1 cellular context compared by ENCODE assay signal in the genomic region with DNA sequence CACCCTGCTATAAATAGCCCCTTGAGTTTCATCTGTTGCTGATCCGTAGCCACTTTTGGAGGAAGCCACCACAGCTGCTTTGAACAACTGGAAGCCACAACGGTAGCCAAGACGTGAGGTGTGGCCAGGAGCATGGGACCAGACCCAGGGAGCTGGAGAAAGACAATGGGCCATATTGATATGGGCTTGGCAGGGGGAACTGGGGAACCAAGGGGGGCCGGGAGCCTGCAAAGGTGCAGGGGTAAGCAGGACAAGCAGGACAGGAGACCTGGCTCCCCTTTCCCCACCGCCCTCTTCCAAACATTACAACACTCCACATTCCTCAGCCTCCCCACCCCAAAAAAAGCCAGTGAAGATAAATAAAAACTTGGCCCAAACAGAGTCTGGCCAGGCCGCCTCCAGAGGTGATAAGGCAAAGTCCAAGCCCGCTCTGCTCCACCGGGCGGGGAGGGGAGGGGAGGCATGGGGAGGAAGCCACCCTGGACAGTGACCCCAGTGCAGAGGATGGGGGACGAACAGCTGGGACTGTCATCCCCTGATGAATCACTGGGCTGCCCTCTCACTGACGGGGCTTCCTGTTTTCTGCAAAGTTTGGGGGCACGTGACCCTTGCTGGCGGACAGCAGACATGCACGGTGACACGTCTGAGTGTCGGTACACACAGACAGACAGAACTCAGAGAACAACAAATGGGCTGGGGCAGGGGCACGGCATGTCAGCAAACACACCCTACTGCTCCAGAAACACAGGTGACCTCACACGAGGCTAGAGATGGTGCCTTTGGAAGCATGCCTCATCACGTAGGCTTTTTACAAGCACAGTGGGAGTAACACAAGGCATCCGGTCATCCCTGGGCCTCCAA.
A peak's percentile ranks its signal among the peaks of the same experiment; 100 is the strongest.
TF ChIP-seq lines count a peak whose summit lies in the region.

No MANE protein-coding gene starts in this region.

TF ChIP-seq in HepG2, 621 proteins besides CTCF, POLR2A, EP300 and RAD21 (continued from another document and continues in another):
- TF ChIP-seq, protein P1, sequence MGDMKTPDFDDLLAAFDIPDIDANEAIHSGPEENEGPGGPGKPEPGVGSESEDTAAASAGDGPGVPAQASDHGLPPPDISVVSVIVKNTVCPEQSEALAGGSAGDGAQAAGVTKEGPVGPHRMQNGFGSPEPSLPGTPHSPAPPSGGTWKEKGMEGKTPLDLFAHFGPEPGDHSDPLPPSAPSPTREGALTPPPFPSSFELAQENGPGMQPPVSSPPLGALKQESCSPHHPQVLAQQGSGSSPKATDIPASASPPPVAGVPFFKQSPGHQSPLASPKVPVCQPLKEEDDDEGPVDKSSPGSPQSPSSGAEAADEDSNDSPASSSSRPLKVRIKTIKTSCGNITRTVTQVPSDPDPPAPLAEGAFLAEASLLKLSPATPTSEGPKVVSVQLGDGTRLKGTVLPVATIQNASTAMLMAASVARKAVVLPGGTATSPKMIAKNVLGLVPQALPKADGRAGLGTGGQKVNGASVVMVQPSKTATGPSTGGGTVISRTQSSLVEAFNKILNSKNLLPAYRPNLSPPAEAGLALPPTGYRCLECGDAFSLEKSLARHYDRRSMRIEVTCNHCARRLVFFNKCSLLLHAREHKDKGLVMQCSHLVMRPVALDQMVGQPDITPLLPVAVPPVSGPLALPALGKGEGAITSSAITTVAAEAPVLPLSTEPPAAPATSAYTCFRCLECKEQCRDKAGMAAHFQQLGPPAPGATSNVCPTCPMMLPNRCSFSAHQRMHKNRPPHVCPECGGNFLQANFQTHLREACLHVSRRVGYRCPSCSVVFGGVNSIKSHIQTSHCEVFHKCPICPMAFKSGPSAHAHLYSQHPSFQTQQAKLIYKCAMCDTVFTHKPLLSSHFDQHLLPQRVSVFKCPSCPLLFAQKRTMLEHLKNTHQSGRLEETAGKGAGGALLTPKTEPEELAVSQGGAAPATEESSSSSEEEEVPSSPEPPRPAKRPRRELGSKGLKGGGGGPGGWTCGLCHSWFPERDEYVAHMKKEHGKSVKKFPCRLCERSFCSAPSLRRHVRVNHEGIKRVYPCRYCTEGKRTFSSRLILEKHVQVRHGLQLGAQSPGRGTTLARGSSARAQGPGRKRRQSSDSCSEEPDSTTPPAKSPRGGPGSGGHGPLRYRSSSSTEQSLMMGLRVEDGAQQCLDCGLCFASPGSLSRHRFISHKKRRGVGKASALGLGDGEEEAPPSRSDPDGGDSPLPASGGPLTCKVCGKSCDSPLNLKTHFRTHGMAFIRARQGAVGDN (CRISPR knock-in tag; IDR thresholded peaks at IDR 0.05), result peak; percentile 99
- TF ChIP-seq NCOA1 (CRISPR knock-in tag; IDR thresholded peaks at IDR 0.05), result no peak; the same call in 1 of the 2 replicates
- TF ChIP-seq NFKB2 (CRISPR knock-in tag; IDR thresholded peaks at IDR 0.05; ENCODE audit: borderline replicate concordance), result peak; percentile 91; the same call in 1 of the 2 replicates
- TF ChIP-seq ARID2 (CRISPR knock-in tag; IDR thresholded peaks at IDR 0.05; ENCODE audit: borderline replicate concordance), result peak; percentile 95
- peak; percentile 60 for TF ChIP-seq NFYC (CRISPR knock-in tag; IDR thresholded peaks at IDR 0.05)
- TF ChIP-seq, protein P2, sequence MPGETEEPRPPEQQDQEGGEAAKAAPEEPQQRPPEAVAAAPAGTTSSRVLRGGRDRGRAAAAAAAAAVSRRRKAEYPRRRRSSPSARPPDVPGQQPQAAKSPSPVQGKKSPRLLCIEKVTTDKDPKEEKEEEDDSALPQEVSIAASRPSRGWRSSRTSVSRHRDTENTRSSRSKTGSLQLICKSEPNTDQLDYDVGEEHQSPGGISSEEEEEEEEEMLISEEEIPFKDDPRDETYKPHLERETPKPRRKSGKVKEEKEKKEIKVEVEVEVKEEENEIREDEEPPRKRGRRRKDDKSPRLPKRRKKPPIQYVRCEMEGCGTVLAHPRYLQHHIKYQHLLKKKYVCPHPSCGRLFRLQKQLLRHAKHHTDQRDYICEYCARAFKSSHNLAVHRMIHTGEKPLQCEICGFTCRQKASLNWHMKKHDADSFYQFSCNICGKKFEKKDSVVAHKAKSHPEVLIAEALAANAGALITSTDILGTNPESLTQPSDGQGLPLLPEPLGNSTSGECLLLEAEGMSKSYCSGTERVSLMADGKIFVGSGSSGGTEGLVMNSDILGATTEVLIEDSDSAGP (CRISPR knock-in tag; IDR thresholded peaks at IDR 0.05; ENCODE audit: borderline replicate concordance), result peak; percentile 92
- no peak for TF ChIP-seq ATM (IDR thresholded peaks at IDR 0.05; ENCODE audit: borderline replicate concordance)
- TF ChIP-seq, protein P3, sequence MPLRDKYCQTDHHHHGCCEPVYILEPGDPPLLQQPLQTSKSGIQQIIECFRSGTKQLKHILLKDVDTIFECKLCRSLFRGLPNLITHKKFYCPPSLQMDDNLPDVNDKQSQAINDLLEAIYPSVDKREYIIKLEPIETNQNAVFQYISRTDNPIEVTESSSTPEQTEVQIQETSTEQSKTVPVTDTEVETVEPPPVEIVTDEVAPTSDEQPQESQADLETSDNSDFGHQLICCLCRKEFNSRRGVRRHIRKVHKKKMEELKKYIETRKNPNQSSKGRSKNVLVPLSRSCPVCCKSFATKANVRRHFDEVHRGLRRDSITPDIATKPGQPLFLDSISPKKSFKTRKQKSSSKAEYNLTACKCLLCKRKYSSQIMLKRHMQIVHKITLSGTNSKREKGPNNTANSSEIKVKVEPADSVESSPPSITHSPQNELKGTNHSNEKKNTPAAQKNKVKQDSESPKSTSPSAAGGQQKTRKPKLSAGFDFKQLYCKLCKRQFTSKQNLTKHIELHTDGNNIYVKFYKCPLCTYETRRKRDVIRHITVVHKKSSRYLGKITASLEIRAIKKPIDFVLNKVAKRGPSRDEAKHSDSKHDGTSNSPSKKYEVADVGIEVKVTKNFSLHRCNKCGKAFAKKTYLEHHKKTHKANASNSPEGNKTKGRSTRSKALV (CRISPR knock-in tag; IDR thresholded peaks at IDR 0.05), result peak; percentile 63; the same call in 1 of the 2 replicates
- peak; percentile 99 for TF ChIP-seq ELF3 (CRISPR knock-in tag; IDR thresholded peaks at IDR 0.05)
- TF ChIP-seq SRY (CRISPR knock-in tag; IDR thresholded peaks at IDR 0.05), result no peak
- TF ChIP-seq, protein P4, sequence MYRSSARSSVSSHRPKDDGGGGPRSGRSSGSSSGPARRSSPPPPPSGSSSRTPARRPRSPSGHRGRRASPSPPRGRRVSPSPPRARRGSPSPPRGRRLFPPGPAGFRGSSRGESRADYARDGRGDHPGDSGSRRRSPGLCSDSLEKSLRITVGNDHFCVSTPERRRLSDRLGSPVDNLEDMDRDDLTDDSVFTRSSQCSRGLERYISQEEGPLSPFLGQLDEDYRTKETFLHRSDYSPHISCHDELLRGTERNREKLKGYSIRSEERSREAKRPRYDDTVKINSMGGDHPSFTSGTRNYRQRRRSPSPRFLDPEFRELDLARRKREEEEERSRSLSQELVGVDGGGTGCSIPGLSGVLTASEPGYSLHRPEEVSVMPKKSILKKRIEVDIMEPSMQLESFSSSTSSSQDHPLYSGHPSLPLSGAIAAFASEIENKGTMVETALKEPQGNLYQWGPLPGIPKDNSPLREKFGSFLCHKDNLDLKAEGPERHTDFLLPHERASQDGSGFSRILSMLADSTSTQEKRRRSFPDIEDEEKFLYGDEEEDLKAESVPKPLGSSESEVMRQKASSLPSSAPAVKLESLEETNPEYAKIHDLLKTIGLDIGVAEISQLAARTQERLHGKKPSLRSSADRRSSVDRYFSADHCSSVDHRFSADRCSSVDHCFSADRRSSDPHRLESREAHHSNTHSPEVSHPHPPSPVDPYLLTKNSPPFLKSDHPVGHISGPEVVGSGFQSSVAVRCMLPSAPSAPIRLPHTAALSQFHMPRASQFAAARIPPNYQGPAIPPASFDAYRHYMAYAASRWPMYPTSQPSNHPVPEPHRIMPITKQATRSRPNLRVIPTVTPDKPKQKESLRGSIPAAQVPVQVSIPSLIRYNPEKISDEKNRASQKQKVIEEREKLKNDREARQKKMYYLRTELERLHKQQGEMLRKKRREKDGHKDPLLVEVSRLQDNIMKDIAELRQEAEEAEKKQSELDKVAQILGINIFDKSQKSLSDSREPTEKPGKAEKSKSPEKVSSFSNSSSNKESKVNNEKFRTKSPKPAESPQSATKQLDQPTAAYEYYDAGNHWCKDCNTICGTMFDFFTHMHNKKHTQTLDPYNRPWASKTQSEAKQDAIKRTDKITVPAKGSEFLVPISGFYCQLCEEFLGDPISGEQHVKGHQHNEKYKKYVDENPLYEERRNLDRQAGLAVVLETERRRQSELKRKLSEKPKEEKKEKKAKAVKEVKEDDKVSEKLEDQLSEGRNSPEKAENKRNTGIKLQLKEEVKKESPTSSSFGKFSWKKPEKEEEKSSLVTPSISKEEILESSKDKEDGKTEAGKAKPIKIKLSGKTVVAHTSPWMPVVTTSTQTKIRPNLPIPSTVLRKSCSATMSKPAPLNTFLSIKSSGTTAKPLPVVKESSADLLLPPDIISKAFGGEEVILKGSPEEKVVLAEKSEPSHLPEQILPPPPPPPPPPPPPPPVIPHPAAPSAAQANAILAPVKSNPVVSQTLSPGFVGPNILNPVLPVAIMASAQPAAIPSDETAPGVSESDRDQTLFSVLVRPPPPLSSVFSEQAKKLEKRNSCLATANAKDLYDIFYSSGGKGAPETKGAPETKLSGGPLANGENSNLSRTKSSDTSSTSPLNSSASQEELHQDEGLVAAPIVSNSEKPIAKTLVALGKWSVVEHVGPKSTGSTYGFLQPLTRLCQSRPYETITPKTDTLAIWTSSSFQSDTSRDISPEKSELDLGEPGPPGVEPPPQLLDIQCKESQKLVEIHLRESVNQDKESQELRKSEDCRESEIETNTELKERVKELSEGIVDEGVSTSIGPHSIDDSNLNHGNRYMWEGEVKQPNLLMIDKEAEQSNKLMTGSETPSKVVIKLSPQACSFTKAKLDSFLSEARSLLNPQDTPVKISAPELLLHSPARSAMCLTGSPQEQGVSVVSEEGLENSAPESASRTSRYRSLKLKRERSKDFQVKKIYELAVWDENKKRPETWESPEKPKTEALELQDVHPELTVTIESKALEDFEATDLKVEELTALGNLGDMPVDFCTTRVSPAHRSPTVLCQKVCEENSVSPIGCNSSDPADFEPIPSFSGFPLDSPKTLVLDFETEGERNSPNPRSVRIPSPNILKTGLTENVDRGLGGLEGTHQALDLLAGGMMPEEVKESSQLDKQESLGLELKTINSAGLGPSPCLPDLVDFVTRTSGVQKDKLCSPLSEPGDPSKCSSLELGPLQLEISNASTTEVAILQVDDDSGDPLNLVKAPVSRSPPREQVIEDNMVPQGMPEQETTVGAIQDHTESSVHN (CRISPR knock-in tag; IDR thresholded peaks at IDR 0.05), result peak; percentile 91; the same call in 1 of the 2 replicates
- TF ChIP-seq, protein P5, sequence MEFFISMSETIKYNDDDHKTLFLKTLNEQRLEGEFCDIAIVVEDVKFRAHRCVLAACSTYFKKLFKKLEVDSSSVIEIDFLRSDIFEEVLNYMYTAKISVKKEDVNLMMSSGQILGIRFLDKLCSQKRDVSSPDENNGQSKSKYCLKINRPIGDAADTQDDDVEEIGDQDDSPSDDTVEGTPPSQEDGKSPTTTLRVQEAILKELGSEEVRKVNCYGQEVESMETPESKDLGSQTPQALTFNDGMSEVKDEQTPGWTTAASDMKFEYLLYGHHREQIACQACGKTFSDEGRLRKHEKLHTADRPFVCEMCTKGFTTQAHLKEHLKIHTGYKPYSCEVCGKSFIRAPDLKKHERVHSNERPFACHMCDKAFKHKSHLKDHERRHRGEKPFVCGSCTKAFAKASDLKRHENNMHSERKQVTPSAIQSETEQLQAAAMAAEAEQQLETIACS (CRISPR knock-in tag; IDR thresholded peaks at IDR 0.05), result no peak
- no peak for TF ChIP-seq MTF1 (CRISPR knock-in tag; IDR thresholded peaks at IDR 0.05)
- TF ChIP-seq, protein P6, sequence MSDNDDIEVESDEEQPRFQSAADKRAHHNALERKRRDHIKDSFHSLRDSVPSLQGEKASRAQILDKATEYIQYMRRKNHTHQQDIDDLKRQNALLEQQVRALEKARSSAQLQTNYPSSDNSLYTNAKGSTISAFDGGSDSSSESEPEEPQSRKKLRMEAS (IDR thresholded peaks at IDR 0.05), result peak; percentile 96
- peak; percentile 99 for TF ChIP-seq ARNTL (CRISPR knock-in tag; IDR thresholded peaks at IDR 0.05)
- TF ChIP-seq MEIS1 (CRISPR knock-in tag; IDR thresholded peaks at IDR 0.05; ENCODE audit: borderline replicate concordance), result peak; percentile 100
- peak; percentile 92 for TF ChIP-seq ELF4 (CRISPR knock-in tag; IDR thresholded peaks at IDR 0.05; ENCODE audit: borderline replicate concordance)
- TF ChIP-seq RARA (CRISPR knock-in tag; IDR thresholded peaks at IDR 0.05), result peak; percentile 99
- peak; percentile 97; the same call in 1 of the 2 replicates for TF ChIP-seq ZMAT3 (CRISPR knock-in tag; conservative IDR thresholded peaks at IDR 0.05)
- TF ChIP-seq TEAD2 (CRISPR knock-in tag; IDR thresholded peaks at IDR 0.05), result no peak
- peak; percentile 52 for TF ChIP-seq HHEX (CRISPR knock-in tag; IDR thresholded peaks at IDR 0.05)
- TF ChIP-seq ZNF232 (CRISPR knock-in tag; IDR thresholded peaks at IDR 0.05; ENCODE audit: borderline replicate concordance), result peak; percentile 93; the same call in 1 of the 2 replicates
- peak; percentile 98 for TF ChIP-seq HDAC2 (CRISPR knock-in tag; IDR thresholded peaks at IDR 0.05)
- no peak; the same call in 1 of the 2 replicates for TF ChIP-seq ZNF274 (CRISPR knock-in tag; IDR thresholded peaks at IDR 0.05)
- TF ChIP-seq TEAD3 (CRISPR knock-in tag; optimal IDR thresholded peaks at IDR 0.05; ENCODE audit: borderline replicate concordance), result peak; percentile 94
- TF ChIP-seq ZNF3 (CRISPR knock-in tag; IDR thresholded peaks at IDR 0.05), result no peak
- TF ChIP-seq ATF1 (CRISPR knock-in tag; IDR thresholded peaks at IDR 0.05), result peak; percentile 82
- TF ChIP-seq EHMT2 (IDR thresholded peaks at IDR 0.05; ENCODE audit: borderline replicate concordance, low read depth, low read length), result peak; percentile 62; the same call in 1 of the 2 replicates
- TF ChIP-seq ZC3H13 (CRISPR knock-in tag; IDR thresholded peaks at IDR 0.05), result peak; percentile 90; the same call in 1 of the 2 replicates
- peak; percentile 96 for TF ChIP-seq ZFP1 (CRISPR knock-in tag; IDR thresholded peaks at IDR 0.05)
- TF ChIP-seq, protein P7, sequence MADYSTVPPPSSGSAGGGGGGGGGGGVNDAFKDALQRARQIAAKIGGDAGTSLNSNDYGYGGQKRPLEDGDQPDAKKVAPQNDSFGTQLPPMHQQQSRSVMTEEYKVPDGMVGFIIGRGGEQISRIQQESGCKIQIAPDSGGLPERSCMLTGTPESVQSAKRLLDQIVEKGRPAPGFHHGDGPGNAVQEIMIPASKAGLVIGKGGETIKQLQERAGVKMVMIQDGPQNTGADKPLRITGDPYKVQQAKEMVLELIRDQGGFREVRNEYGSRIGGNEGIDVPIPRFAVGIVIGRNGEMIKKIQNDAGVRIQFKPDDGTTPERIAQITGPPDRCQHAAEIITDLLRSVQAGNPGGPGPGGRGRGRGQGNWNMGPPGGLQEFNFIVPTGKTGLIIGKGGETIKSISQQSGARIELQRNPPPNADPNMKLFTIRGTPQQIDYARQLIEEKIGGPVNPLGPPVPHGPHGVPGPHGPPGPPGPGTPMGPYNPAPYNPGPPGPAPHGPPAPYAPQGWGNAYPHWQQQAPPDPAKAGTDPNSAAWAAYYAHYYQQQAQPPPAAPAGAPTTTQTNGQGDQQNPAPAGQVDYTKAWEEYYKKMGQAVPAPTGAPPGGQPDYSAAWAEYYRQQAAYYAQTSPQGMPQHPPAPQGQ (CRISPR knock-in tag; IDR thresholded peaks at IDR 0.05; ENCODE audit: borderline replicate concordance), result peak; percentile 99
- no peak for TF ChIP-seq MBNL3 (CRISPR knock-in tag; conservative IDR thresholded peaks at IDR 0.05)
- no peak for TF ChIP-seq SOX6 (IDR thresholded peaks at IDR 0.05)
- TF ChIP-seq SOX6 (CRISPR knock-in tag; IDR thresholded peaks at IDR 0.05), result peak; percentile 98
- peak; percentile 73 for TF ChIP-seq KMT2A (CRISPR knock-in tag; IDR thresholded peaks at IDR 0.05)
- TF ChIP-seq, protein P8, sequence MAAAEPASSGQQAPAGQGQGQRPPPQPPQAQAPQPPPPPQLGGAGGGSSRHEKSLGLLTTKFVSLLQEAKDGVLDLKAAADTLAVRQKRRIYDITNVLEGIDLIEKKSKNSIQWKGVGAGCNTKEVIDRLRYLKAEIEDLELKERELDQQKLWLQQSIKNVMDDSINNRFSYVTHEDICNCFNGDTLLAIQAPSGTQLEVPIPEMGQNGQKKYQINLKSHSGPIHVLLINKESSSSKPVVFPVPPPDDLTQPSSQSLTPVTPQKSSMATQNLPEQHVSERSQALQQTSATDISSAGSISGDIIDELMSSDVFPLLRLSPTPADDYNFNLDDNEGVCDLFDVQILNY (CRISPR knock-in tag; conservative IDR thresholded peaks at IDR 0.05), result no peak
